Comparison of ENCODE assay signal across 17 cellular contexts in genomic region chr4:117577686-117578085, GRCh38.
"Had no signal": no experiment of that assay in that cellular context is flagged by ENCODE, and none has a peak within 500 bp of the region (broad histone marks: within the 10 kb centered on the region; RNA-seq: fewer than 3 reads in every experiment).

No MANE protein-coding gene starts in this region.

- DNase-seq: activated CD4-positive, alpha-beta T cell treated with anti-CD3 and anti-CD28 coated beads, Interleukin-2, amount 10 ng/mL, durations not matched to agents 24 days and 14 days; activated CD4-positive, CD25-positive, alpha-beta regulatory T cell; activated CD8-positive, alpha-beta memory T cell treated with anti-CD3 and anti-CD28 coated beads, Interleukin-2, amount 50 U/mL, for 4 hours; activated CD8-positive, alpha-beta T cell treated with anti-CD3 and anti-CD28 coated beads, Interleukin-2, amount 10 ng/mL, durations not matched to agents 7 days and 5 days; activated gamma-delta T cell; activated naive CD8-positive, alpha-beta T cell treated with anti-CD3 and anti-CD28 coated beads for 36 hours; activated T-cell treated with anti-CD3 and anti-CD28 coated beads, Interleukin-2, amount 50 U/mL, for 48 hours; anterior cingulate cortex; colonic mucosa; hypothalamus; kidney; ovary; stimulated activated CD4-positive, alpha-beta T cell treated with anti-CD3 and anti-CD28 coated beads, Interleukin-1b, Interleukin-23, amount 100 ng/mL, for 48 hours; stomach had no signal

- H3K4me3 Mint-ChIP-seq: activated CD4-positive, alpha-beta T cell treated with anti-CD3 and anti-CD28 coated beads, Interleukin-2, amount 10 ng/mL, durations not matched to agents 24 days and 14 days; activated CD8-positive, alpha-beta T cell treated with anti-CD3 and anti-CD28 coated beads, Interleukin-2, amount 10 ng/mL, durations not matched to agents 7 days and 5 days; activated naive CD8-positive, alpha-beta T cell treated with anti-CD3 and anti-CD28 coated beads for 36 hours; neural crest cell had no signal

- H3K36me3 ChIP-seq: colonic mucosa, esophagus muscularis mucosa, ovary, stomach had no signal

- ATAC-seq: activated CD8-positive, alpha-beta T cell treated with anti-CD3 and anti-CD28 coated beads, Interleukin-2, amount 10 ng/mL, durations not matched to agents 7 days and 5 days had no signal

- H3K27me3 Mint-ChIP-seq: activated CD4-positive, alpha-beta T cell treated with anti-CD3 and anti-CD28 coated beads, Interleukin-2, amount 10 ng/mL, durations not matched to agents 24 days and 14 days; activated naive CD8-positive, alpha-beta T cell treated with anti-CD3 and anti-CD28 coated beads for 36 hours had no signal

- H3K4me1 ChIP-seq: colonic mucosa, esophagus muscularis mucosa, stomach had no signal

- H3K27ac Mint-ChIP-seq: activated CD4-positive, alpha-beta T cell treated with anti-CD3 and anti-CD28 coated beads, Interleukin-2, amount 10 ng/mL, durations not matched to agents 24 days and 14 days; activated CD8-positive, alpha-beta T cell treated with anti-CD3 and anti-CD28 coated beads, Interleukin-2, amount 10 ng/mL, durations not matched to agents 7 days and 5 days; activated naive CD8-positive, alpha-beta T cell treated with anti-CD3 and anti-CD28 coated beads for 36 hours had no signal

- H3K27ac ChIP-seq: colonic mucosa, esophagus muscularis mucosa, ovary, stomach had no signal

- H3K4me1 Mint-ChIP-seq: activated CD4-positive, alpha-beta T cell treated with anti-CD3 and anti-CD28 coated beads, Interleukin-2, amount 10 ng/mL, durations not matched to agents 24 days and 14 days; activated naive CD8-positive, alpha-beta T cell treated with anti-CD3 and anti-CD28 coated beads for 36 hours; neural crest cell had no signal

- H3K4me3 ChIP-seq: colonic mucosa, esophagus muscularis mucosa, ovary, stomach had no signal

- FAIRE-seq: bronchial epithelial cell, kidney had no signal

- H3K9me3 Mint-ChIP-seq: activated CD4-positive, alpha-beta T cell treated with anti-CD3 and anti-CD28 coated beads, Interleukin-2, amount 10 ng/mL, durations not matched to agents 24 days and 14 days; activated naive CD8-positive, alpha-beta T cell treated with anti-CD3 and anti-CD28 coated beads for 36 hours had no signal

- H3K36me3 Mint-ChIP-seq: activated naive CD8-positive, alpha-beta T cell treated with anti-CD3 and anti-CD28 coated beads for 36 hours had no signal

- H3K27me3 ChIP-seq: colonic mucosa, esophagus muscularis mucosa, ovary, stomach had no signal

- H3K9me3 ChIP-seq: colonic mucosa, esophagus muscularis mucosa, ovary, stomach had no signal
